ENCODE assay signal across 21 cellular contexts in genomic region chr1:44002606-44003157, GRCh38. TPM values are rescaled to one million over a fixed set of nuclear protein-coding genes. Genes with fewer than 3 reads are reported as not detected.
DNase-seq lines count a peak whose midpoint lies in the region; ATAC-seq, FAIRE-seq and TF ChIP-seq lines count a peak whose summit lies in the region.
"Had no signal": no experiment of that assay in that cellular context is flagged by ENCODE, and none has a peak within 500 bp of the region (broad histone marks: within the 10 kb centered on the region; RNA-seq: fewer than 3 reads in every experiment).

No MANE protein-coding gene starts in this region.

- H3K4me3 Mint-ChIP-seq in GM23338 (no peak overlapping the region), mesothelial cell of epicardium (no peak overlapping the region)
- H3K4me3 Mint-ChIP-seq in CD4-positive, alpha-beta memory T cell: no peak overlapping the region
- H3K4me3 Mint-ChIP-seq: activated CD8-positive, alpha-beta memory T cell treated with anti-CD3 and anti-CD28 coated beads, Interleukin-2, amount 10 ng/mL, durations not matched to agents 7 days and 5 days; T-cell had no signal

- no TSS peak for BruUV-seq in K562 (replicated peaks; lab: Mats Ljungman, UMichigan)

- ATAC-seq in GM23338 (peak; percentile 44), K562 (no peak)
- ATAC-seq: activated CD8-positive, alpha-beta memory T cell treated with anti-CD3 and anti-CD28 coated beads, Interleukin-2, amount 10 ng/mL, durations not matched to agents 7 days and 5 days; T-cell; upper lobe of right lung had no signal

- FAIRE-seq in K562 (lab: Jason Lieb, UNC) (no peak), small intestine (lab: Jason Lieb, UNC) (no peak)

- TF ChIP-seq EP300 in K562 (IDR thresholded peaks at IDR 0.05; ENCODE audit: low read length): no peak

- DNase-seq in AG10803 (ENCODE audit: low read depth): no peak
- peak; percentile 62 for DNase-seq in GM23338 (ENCODE audit: low spot score)
- DNase-seq in K562 (ENCODE audit: extremely low read depth in 1 of 4, low spot score in 3 of 4): no peak
- DNase-seq in mesothelial cell of epicardium (ENCODE audit: low spot score in 2 of 2, unreplicated experiment in 2 of 2): no peak
- no peak for DNase-seq in middle frontal gyrus (ENCODE audit: extremely low spot score, low spot score)
- DNase-seq in CD4-positive, alpha-beta memory T cell: no peak
- DNase-seq in small intestine: no peak
- DNase-seq in thyroid gland: no peak
- DNase-seq: activated CD4-positive, CD25-positive, alpha-beta regulatory T cell; activated CD8-positive, alpha-beta memory T cell treated with anti-CD3 and anti-CD28 coated beads, Interleukin-2, amount 10 ng/mL, durations not matched to agents 7 days and 5 days; activated effector memory CD4-positive, alpha-beta T cell treated with anti-CD3 and anti-CD28 coated beads, Interleukin-2, amount 50 U/mL, for 16 hours; amygdala; DMS53; erythroblast; posterior cingulate gyrus; RPMI8226; stimulated activated CD4-positive, alpha-beta T cell treated with anti-CD3 and anti-CD28 coated beads, Interleukin-12 subunit alpha, Interleukin-12 subunit beta, amount 100 ng/mL, for 4 hours; stimulated activated naive CD4-positive, alpha-beta T cell; T-cell; upper lobe of right lung had no signal

- no peak for TF ChIP-seq RAD21 in K562 (CRISPR knock-in tag; conservative IDR thresholded peaks at IDR 0.05 in 1 of 2, IDR thresholded peaks at IDR 0.05 in 1 of 2)

- no peak overlapping the region for H3K4me3 ChIP-seq in AG10803 (ENCODE audit: low read length)
- H3K4me3 ChIP-seq in GM23338: no peak overlapping the region
- no peak overlapping the region for H3K4me3 ChIP-seq in K562
- H3K4me3 ChIP-seq in CD4-positive, alpha-beta memory T cell (ENCODE audit: low read length in 2 of 2): no peak overlapping the region
- no peak overlapping the region for H3K4me3 ChIP-seq in small intestine (ENCODE audit: low read depth in 1 of 2, low read length in 2 of 2)
- H3K4me3 ChIP-seq in thyroid gland (replicated peaks in 1 of 3): no peak overlapping the region
- H3K4me3 ChIP-seq: coronary artery, upper lobe of right lung had no signal

- TF ChIP-seq CTCF in AG10803 (conservative IDR thresholded peaks at IDR 0.05; ENCODE audit: low read length): peak; percentile 19; the same call in 1 of the 2 replicates
- peak; percentile 54 to 63 for TF ChIP-seq CTCF in GM23338 (conservative IDR thresholded peaks at IDR 0.05; ENCODE audit: low read depth in 2 of 2)
- peak; percentile 20 to 50 (median 48); a peak in 4 of 6 replicates for TF ChIP-seq CTCF in K562 (IDR thresholded peaks at IDR 0.05 in 2 of 3, conservative IDR thresholded peaks at IDR 0.05 in 1 of 3; ENCODE audit: insufficient read depth in 2 of 3, low read depth in 1 of 3, low read length in 3 of 3)
- peak; percentile 57 for TF ChIP-seq CTCF in mesothelial cell of epicardium (IDR thresholded peaks at IDR 0.05; ENCODE audit: unreplicated experiment)
- no peak for TF ChIP-seq CTCF in thyroid gland (IDR thresholded peaks at IDR 0.05)

- H3K4me1 ChIP-seq in GM23338 (ENCODE audit: insufficient read depth) (no peaks in the 10 kb centered on the region), K562 (replicated peaks in 1 of 2; ENCODE audit: control insufficient read depth in 2 of 2, insufficient read depth in 2 of 2, low read length in 2 of 2) (peaks cover 0 to 49% of the 10 kb centered on the region in 2 experiments; a peak in 3 of 5 replicates), small intestine (ENCODE audit: control insufficient read depth in 2 of 2, insufficient read depth in 1 of 2, low read depth in 1 of 2, low read length in 1 of 2) (no peaks in the 10 kb centered on the region), thyroid gland (peaks cover 0 to 4% of the 10 kb centered on the region in 2 donors)
- no peaks in the 10 kb centered on the region for H3K4me1 ChIP-seq in CD4-positive, alpha-beta memory T cell (ENCODE audit: insufficient read depth, low read length)
- H3K4me1 ChIP-seq: upper lobe of right lung had no signal

- H3K9me3 Mint-ChIP-seq in GM23338 (no peaks in the 10 kb centered on the region), mesothelial cell of epicardium (no peaks in the 10 kb centered on the region)
- peaks cover 0 to under 1% (median 0%) of the 10 kb centered on the region in 8 donors for H3K9me3 Mint-ChIP-seq in CD4-positive, alpha-beta memory T cell
- H3K9me3 Mint-ChIP-seq: T-cell had no signal

- H3K4me1 Mint-ChIP-seq in GM23338: peaks cover 9% of the 10 kb centered on the region; the same call in 2 of the 3 replicates
- no peaks in the 10 kb centered on the region for H3K4me1 Mint-ChIP-seq in mesothelial cell of epicardium
- H3K4me1 Mint-ChIP-seq in CD4-positive, alpha-beta memory T cell: peaks cover 0 to 2% (median 0%) of the 10 kb centered on the region in 4 donors
- H3K4me1 Mint-ChIP-seq: T-cell had no signal

- H3K9me1 ChIP-seq in K562 (ENCODE audit: control insufficient read depth, insufficient read depth, low read length): peaks cover 5% of the 10 kb centered on the region

- H3K27me3 Mint-ChIP-seq in GM23338 (ENCODE audit: insufficient read depth, low read depth, poor library complexity) (peaks cover 14% of the 10 kb centered on the region), mesothelial cell of epicardium (ENCODE audit: low read depth) (no peaks in the 10 kb centered on the region)
- no peaks in the 10 kb centered on the region for H3K27me3 Mint-ChIP-seq in CD4-positive, alpha-beta memory T cell
- H3K27me3 Mint-ChIP-seq: activated CD8-positive, alpha-beta memory T cell treated with anti-CD3 and anti-CD28 coated beads, Interleukin-2, amount 10 ng/mL, durations not matched to agents 7 days and 5 days; T-cell had no signal

- H3K79me2 ChIP-seq in GM23338 (replicated peaks; ENCODE audit: insufficient read depth): no peaks in the 10 kb centered on the region
- H3K79me2 ChIP-seq in K562 (ENCODE audit: control insufficient read depth, insufficient read depth, low read length): no peaks in the 10 kb centered on the region

- peaks cover 12% of the 10 kb centered on the region; the same call in 1 of the 2 replicates for H3F3A ChIP-seq in GM23338 (replicated peaks; ENCODE audit: low read depth)

- H3K4me2 ChIP-seq in GM23338 (no peak overlapping the region), K562 (ENCODE audit: insufficient read depth, low read length) (no peak overlapping the region)

- H3K27ac Mint-ChIP-seq in GM23338 (no peak overlapping the region), mesothelial cell of epicardium (no peak overlapping the region)
- no peak overlapping the region for H3K27ac Mint-ChIP-seq in CD4-positive, alpha-beta memory T cell
- H3K27ac Mint-ChIP-seq: activated CD8-positive, alpha-beta memory T cell treated with anti-CD3 and anti-CD28 coated beads, Interleukin-2, amount 10 ng/mL, durations not matched to agents 7 days and 5 days; T-cell had no signal

- H3K9me3 ChIP-seq in K562 (replicated peaks; ENCODE audit: control insufficient read depth, insufficient read depth, low read depth, low read length) (no peaks in the 10 kb centered on the region), small intestine (ENCODE audit: control insufficient read depth, low read depth) (no peaks in the 10 kb centered on the region), thyroid gland (no peaks in the 10 kb centered on the region)
- no peaks in the 10 kb centered on the region for H3K9me3 ChIP-seq in CD4-positive, alpha-beta memory T cell (ENCODE audit: control insufficient read depth in 1 of 2, low read length in 2 of 2)
- H3K9me3 ChIP-seq: upper lobe of right lung had no signal

- H3K36me3 Mint-ChIP-seq in GM23338 (ENCODE audit: low read depth) (peaks cover 79% of the 10 kb centered on the region), mesothelial cell of epicardium (peaks cover 6% of the 10 kb centered on the region)
- H3K36me3 Mint-ChIP-seq in CD4-positive, alpha-beta memory T cell: no peaks in the 10 kb centered on the region
- H3K36me3 Mint-ChIP-seq: activated CD8-positive, alpha-beta memory T cell treated with anti-CD3 and anti-CD28 coated beads, Interleukin-2, amount 10 ng/mL, durations not matched to agents 7 days and 5 days; T-cell had no signal

- TF ChIP-seq POLR2A in K562 (conservative IDR thresholded peaks at IDR 0.05) (no peak), thyroid gland (IDR thresholded peaks at IDR 0.05) (no peak)

- H3K27ac ChIP-seq in GM23338 (ENCODE audit: low read depth): no peak overlapping the region
- no peak overlapping the region for H3K27ac ChIP-seq in K562 (ENCODE audit: extremely low read depth, low read depth, low read length)
- no peak overlapping the region for H3K27ac ChIP-seq in CD4-positive, alpha-beta memory T cell (ENCODE audit: low read depth, low read length)
- H3K27ac ChIP-seq in small intestine (ENCODE audit: low read depth in 1 of 2, low read length in 1 of 2): no peak overlapping the region
- H3K27ac ChIP-seq in thyroid gland: no peak overlapping the region
- H3K27ac ChIP-seq: coronary artery, upper lobe of right lung had no signal

- H3K36me3 ChIP-seq in GM23338 (ENCODE audit: insufficient read depth) (peaks cover 10% of the 10 kb centered on the region; the same call in 1 of the 2 replicates), K562 (ENCODE audit: control insufficient read depth, insufficient read depth, low read length) (peaks cover 3% of the 10 kb centered on the region; the same call in 1 of the 3 replicates), small intestine (ENCODE audit: control insufficient read depth in 2 of 2, insufficient read depth in 2 of 2, low read length in 2 of 2) (no peaks in the 10 kb centered on the region), thyroid gland (no peaks in the 10 kb centered on the region)
- no peaks in the 10 kb centered on the region for H3K36me3 ChIP-seq in CD4-positive, alpha-beta memory T cell (ENCODE audit: insufficient read depth, low read length)

- H2AFZ ChIP-seq in GM23338 (no peak overlapping the region), K562 (ENCODE audit: low read depth, low read length) (no peak overlapping the region)

- WGBS in K562 (ENCODE audit: insufficient coverage, low coverage, missing lambda C conversion rate): 69% methylated on average over 13 of the region's 14 CpGs
- WGBS in small intestine, 3 donors: 87 to 94% (median 89%) methylated on average over 13 to 14 of the region's 14 CpGs
- WGBS in thyroid gland, 2 donors: 81 to 87% methylated on average over 9 of the region's 14 CpGs

- in situ Hi-C loops in K562 (cut with MboI): no loop called here

- H3K9ac ChIP-seq in K562 (ENCODE audit: insufficient read depth in 1 of 2, low read depth in 2 of 2, low read length in 2 of 2): no peak overlapping the region

- H4K20me1 ChIP-seq in GM23338 (replicated peaks; ENCODE audit: insufficient read depth) (no peaks in the 10 kb centered on the region; the same call in 1 of the 2 replicates), K562 (replicated peaks; ENCODE audit: control insufficient read depth, insufficient read depth, low read length) (no peaks in the 10 kb centered on the region)

- intact Hi-C loops in K562 (cut with micrococcal nuclease): no loop called here
- intact Hi-C loops in CD4-positive, alpha-beta memory T cell (cut with micrococcal nuclease): no loop called here
- intact Hi-C loops in thyroid gland (cut with DNase I): no loop called here

- H3K9me2 ChIP-seq in GM23338 (ENCODE audit: insufficient read depth): no peaks in the 10 kb centered on the region

- CTCF ChIA-PET in K562 (lab: Yijun Ruan, JAX; ENCODE audit: low intra/inter-chr PET ratio): interaction anchor here (0.6 to 0.9 kb wide), 2 partner anchors 45 to 608 kb away, joined by 3 read pairs; no protein-coding TSS in a partner anchor
- CTCF ChIA-PET in CD4-positive, alpha-beta memory T cell (lab: Charles Lee; ENCODE audit: partially characterized antibody): interaction anchor here (2.1 to 10.2 kb wide), 2 partner anchors 30 to 45 kb away, joined by 9 to 225 read pairs; partner anchors contain the start of gene SLC6A9

- H3K27me3 ChIP-seq in GM23338 (ENCODE audit: insufficient read depth) (no peaks in the 10 kb centered on the region), K562 (ENCODE audit: control insufficient read depth in 2 of 2, insufficient read depth in 2 of 2, low read length in 2 of 2) (no peaks in the 10 kb centered on the region), small intestine (ENCODE audit: control insufficient read depth in 2 of 2, insufficient read depth in 2 of 2, low read length in 2 of 2) (no peaks in the 10 kb centered on the region), thyroid gland (no peaks in the 10 kb centered on the region)
- H3K27me3 ChIP-seq in CD4-positive, alpha-beta memory T cell (ENCODE audit: insufficient read depth, low read length): no peaks in the 10 kb centered on the region
- H3K27me3 ChIP-seq: upper lobe of right lung had no signal

- POLR2A ChIA-PET in K562 (lab: Yijun Ruan, JAX): interaction anchor here (0.9 to 2.1 kb wide), 2 partner anchors 12 to 34 kb away, joined by 5 to 8 read pairs; no protein-coding TSS in a partner anchor
- POLR2A ChIA-PET in CD4-positive, alpha-beta memory T cell (lab: Charles Lee; ENCODE audit: partially characterized antibody): no interaction called here

RNA-seq across cellular contexts. Expression of gene CCDC24, which starts 11.3 kb away (rescaled TPM):
- total RNA-seq in GM23338 (2014; rRNA removed; shearing (Covaris generic)): 8.3 and 9.5 TPM in 2 replicates
- polyA plus RNA-seq in GM23338 (2016; fragmentation: Nextera tagmentation; extraction: Ambion mirVana) (13.4 and 17.2 TPM in 2 replicates), K562 (2011; rRNA removed) (1.3 and 2.3 TPM in 2 replicates), K562 (2014; fragmentation: Illumina TruSeq; extraction: Trizol) (1.5 and 3.0 TPM in 2 replicates), K562 (2014; fragmentation: Nextera tagmentation; extraction: Ambion mirVana) (under 1 TPM; 0.31 to 0.64 TPM), K562 (2014; rRNA removed) (3.7 and 4.5 TPM in 2 replicates), small intestine (10 to 100 TPM in 2 of 3 donors, 1 to 10 TPM in 1; 5.8 to 35.1 (median 20.4) TPM)
- 1.4 and 6.8 TPM in 2 replicates for total RNA-seq in K562 (2011; cell fraction: chromatin; rRNA removed; ENCODE audit: low replicate concordance)
- total RNA-seq in K562 (2011; cell fraction: nucleolus; rRNA removed): 5.8 TPM in 2 replicates
- 4.1 and 6.1 TPM in 2 replicates for total RNA-seq in K562 (2011; cell fraction: nucleoplasm; rRNA removed)
- total RNA-seq in K562 (2014; rRNA removed) (3.0 and 4.5 TPM in 2 replicates), K562 (2014; rRNA removed; fragmentation: Illumina TruSeq; extraction: Trizol) (0.70 and 1.5 TPM in 2 replicates), K562 (2015; rRNA removed; fragmentation: Illumina TruSeq; extraction: Trizol) (1.7 and 2.2 TPM in 2 replicates), K562 (2021) (4.4 and 5.2 TPM in 2 replicates), mesothelial cell of epicardium (12.3 to 13.8 TPM (median 12.4 TPM) in 3 replicates), thyroid gland (10 to 100 TPM in 3 of 4 donors, 1 to 10 TPM in 1; 8.0 to 25.4 (median 11.7) TPM)
- 2.0 and 4.9 TPM in 2 replicates for polyA plus RNA-seq in K562 (2011; cell fraction: cytosol; rRNA removed)
- 6.8 and 13.1 TPM in 2 replicates for polyA plus RNA-seq in K562 (2011; cell fraction: nucleus; rRNA removed)
- polyA plus RNA-seq in K562 (2012): 3.7 and 4.3 TPM in 2 replicates
- polyA minus RNA-seq in K562 (2011; rRNA and poly(A)+ RNA removed): 0.36 and 0.39 TPM in 2 replicates
- 1.1 and 5.4 TPM in 2 replicates for polyA minus RNA-seq in K562 (2011; cell fraction: cytosol; rRNA and poly(A)+ RNA removed)
- 1.7 and 2.2 TPM in 2 replicates for polyA minus RNA-seq in K562 (2011; cell fraction: nucleus; rRNA and poly(A)+ RNA removed)
- 1 to 10 TPM; 1.5 to 1.9 TPM for total RNA-seq in CD4-positive, alpha-beta memory T cell
- polyA plus RNA-seq in CD4-positive, alpha-beta memory T cell: 1 to 10 TPM; 1.1 to 1.4 TPM

RNA-seq across cellular contexts. Expression of gene B4GALT2, which starts 23.7 kb away (rescaled TPM):
- 52.7 and 63.1 TPM in 2 replicates for total RNA-seq in GM23338 (2014; rRNA removed; shearing (Covaris generic))
- polyA plus RNA-seq in GM23338 (2016; fragmentation: Nextera tagmentation; extraction: Ambion mirVana) (22.4 and 22.8 TPM in 2 replicates), K562 (2011; rRNA removed) (39.0 and 43.9 TPM in 2 replicates), K562 (2014; fragmentation: Illumina TruSeq; extraction: Trizol) (63.7 and 69.7 TPM in 2 replicates), K562 (2014; fragmentation: Nextera tagmentation; extraction: Ambion mirVana) (1 to 10 TPM; 1.3 to 2.8 TPM), K562 (2014; rRNA removed) (71.9 and 85.4 TPM in 2 replicates), small intestine (10 to 100 TPM in 2 of 3 donors, 1 to 10 TPM in 1; 8.9 to 31.8 (median 20.0) TPM)
- 27.8 and 57.7 TPM in 2 replicates for total RNA-seq in K562 (2011; cell fraction: chromatin; rRNA removed; ENCODE audit: low replicate concordance)
- 51.2 and 57.7 TPM in 2 replicates for total RNA-seq in K562 (2011; cell fraction: nucleolus; rRNA removed)
- 45.8 and 54.2 TPM in 2 replicates for total RNA-seq in K562 (2011; cell fraction: nucleoplasm; rRNA removed)
- total RNA-seq in K562 (2014; rRNA removed) (86.8 and 116 TPM in 2 replicates), K562 (2014; rRNA removed; fragmentation: Illumina TruSeq; extraction: Trizol) (23.4 and 31.0 TPM in 2 replicates), K562 (2015; rRNA removed; fragmentation: Illumina TruSeq; extraction: Trizol) (43.8 and 45.9 TPM in 2 replicates), K562 (2021) (76.2 and 78.0 TPM in 2 replicates), mesothelial cell of epicardium (55.8 to 58.6 TPM (median 57.8 TPM) in 3 replicates), thyroid gland (10 to 100 TPM; 22.3 to 30.3 (median 24.7) TPM)
- polyA plus RNA-seq in K562 (2011; cell fraction: cytosol; rRNA removed): 78.6 and 206 TPM in 2 replicates
- polyA plus RNA-seq in K562 (2011; cell fraction: nucleus; rRNA removed): 55.1 and 117 TPM in 2 replicates
- 44.8 and 50.7 TPM in 2 replicates for polyA plus RNA-seq in K562 (2012)
- polyA minus RNA-seq in K562 (2011; rRNA and poly(A)+ RNA removed): 21.4 and 27.7 TPM in 2 replicates
- 40.9 and 42.3 TPM in 2 replicates for polyA minus RNA-seq in K562 (2011; cell fraction: cytosol; rRNA and poly(A)+ RNA removed)
- 26.7 and 28.3 TPM in 2 replicates for polyA minus RNA-seq in K562 (2011; cell fraction: nucleus; rRNA and poly(A)+ RNA removed)
- 1 to 10 TPM in 1 of 2 experiments, under 1 TPM in 1; 0.58 to 2.1 TPM for total RNA-seq in CD4-positive, alpha-beta memory T cell
- polyA plus RNA-seq in CD4-positive, alpha-beta memory T cell: 1 to 10 TPM in 1 of 2 donors, under 1 TPM in 1; 0.26 to 1.5 TPM

RNA-seq across cellular contexts. Expression of gene ATP6V0B, which starts 27.9 kb away (rescaled TPM):
- total RNA-seq in GM23338 (2014; rRNA removed; shearing (Covaris generic)): 112 and 116 TPM in 2 replicates
- 142 and 149 TPM in 2 replicates for polyA plus RNA-seq in GM23338 (2016; fragmentation: Nextera tagmentation; extraction: Ambion mirVana)
- 240 and 478 TPM in 2 replicates for total RNA-seq in K562 (2011; cell fraction: chromatin; rRNA removed; ENCODE audit: low replicate concordance)
- total RNA-seq in K562 (2011; cell fraction: nucleolus; rRNA removed): 771 and 1,062 TPM in 2 replicates
- total RNA-seq in K562 (2011; cell fraction: nucleoplasm; rRNA removed): 571 and 616 TPM in 2 replicates
- 296 and 328 TPM in 2 replicates for total RNA-seq in K562 (2014; rRNA removed)
- total RNA-seq in K562 (2014; rRNA removed; fragmentation: Illumina TruSeq; extraction: Trizol): 143 and 167 TPM in 2 replicates
- total RNA-seq in K562 (2015; rRNA removed; fragmentation: Illumina TruSeq; extraction: Trizol): 196 and 203 TPM in 2 replicates
- total RNA-seq in K562 (2021): 279 and 286 TPM in 2 replicates
- polyA plus RNA-seq in K562 (2011; rRNA removed): 220 and 288 TPM in 2 replicates
- polyA plus RNA-seq in K562 (2011; cell fraction: cytosol; rRNA removed): 552 and 632 TPM in 2 replicates
- polyA plus RNA-seq in K562 (2011; cell fraction: nucleus; rRNA removed): 601 and 849 TPM in 2 replicates
- polyA plus RNA-seq in K562 (2012): 179 and 264 TPM in 2 replicates
- polyA plus RNA-seq in K562 (2014; fragmentation: Illumina TruSeq; extraction: Trizol): 186 and 195 TPM in 2 replicates
- 100 to 1,000 TPM; 137 to 276 TPM for polyA plus RNA-seq in K562 (2014; fragmentation: Nextera tagmentation; extraction: Ambion mirVana)
- 282 and 348 TPM in 2 replicates for polyA plus RNA-seq in K562 (2014; rRNA removed)
- polyA minus RNA-seq in K562 (2011; rRNA and poly(A)+ RNA removed): 127 and 130 TPM in 2 replicates
- 83.6 and 86.7 TPM in 2 replicates for polyA minus RNA-seq in K562 (2011; cell fraction: cytosol; rRNA and poly(A)+ RNA removed)
- 102 and 149 TPM in 2 replicates for polyA minus RNA-seq in K562 (2011; cell fraction: nucleus; rRNA and poly(A)+ RNA removed)
- total RNA-seq in mesothelial cell of epicardium: 72.8 to 82.6 TPM (median 75.0 TPM) in 3 replicates
- 10 to 100 TPM; 59.8 to 73.9 TPM for total RNA-seq in CD4-positive, alpha-beta memory T cell
- 100 to 1,000 TPM; 186 to 310 TPM for polyA plus RNA-seq in CD4-positive, alpha-beta memory T cell
- 100 to 1,000 TPM; 104 to 245 (median 201) TPM for polyA plus RNA-seq in small intestine
- 100 to 1,000 TPM; 128 to 302 (median 216) TPM for total RNA-seq in thyroid gland

RNA-seq across cellular contexts. Expression of gene SLC6A9, which starts 28.6 kb away (rescaled TPM):
- total RNA-seq in GM23338 (2014; rRNA removed; shearing (Covaris generic)): 14.6 and 20.0 TPM in 2 replicates
- polyA plus RNA-seq in GM23338 (2016; fragmentation: Nextera tagmentation; extraction: Ambion mirVana): 12.2 and 14.4 TPM in 2 replicates
- 15.5 and 41.5 TPM in 2 replicates for total RNA-seq in K562 (2011; cell fraction: chromatin; rRNA removed; ENCODE audit: low replicate concordance)
- 28.5 and 33.8 TPM in 2 replicates for total RNA-seq in K562 (2011; cell fraction: nucleolus; rRNA removed)
- 21.3 and 22.7 TPM in 2 replicates for total RNA-seq in K562 (2011; cell fraction: nucleoplasm; rRNA removed)
- total RNA-seq in K562 (2014; rRNA removed): 4.1 and 8.4 TPM in 2 replicates
- 2.5 and 3.0 TPM in 2 replicates for total RNA-seq in K562 (2014; rRNA removed; fragmentation: Illumina TruSeq; extraction: Trizol)
- 0.51 and 0.75 TPM in 2 replicates for total RNA-seq in K562 (2015; rRNA removed; fragmentation: Illumina TruSeq; extraction: Trizol)
- total RNA-seq in K562 (2021): 16.7 and 18.7 TPM in 2 replicates
- polyA plus RNA-seq in K562 (2011; rRNA removed): 2.9 and 8.8 TPM in 2 replicates
- 5.7 and 6.6 TPM in 2 replicates for polyA plus RNA-seq in K562 (2011; cell fraction: cytosol; rRNA removed)
- polyA plus RNA-seq in K562 (2011; cell fraction: nucleus; rRNA removed): 27.8 and 27.9 TPM in 2 replicates
- 6.2 and 54.3 TPM in 2 replicates for polyA plus RNA-seq in K562 (2012)
- polyA plus RNA-seq in K562 (2014; fragmentation: Illumina TruSeq; extraction: Trizol): 12.9 and 16.7 TPM in 2 replicates
- polyA plus RNA-seq in K562 (2014; fragmentation: Nextera tagmentation; extraction: Ambion mirVana): under 1 TPM; 0.17 to 0.25 TPM
- polyA plus RNA-seq in K562 (2014; rRNA removed): 10.5 and 10.6 TPM in 2 replicates
- 3.7 and 5.1 TPM in 2 replicates for polyA minus RNA-seq in K562 (2011; rRNA and poly(A)+ RNA removed)
- polyA minus RNA-seq in K562 (2011; cell fraction: cytosol; rRNA and poly(A)+ RNA removed): 2.5 and 5.5 TPM in 2 replicates
- 6.1 and 10.2 TPM in 2 replicates for polyA minus RNA-seq in K562 (2011; cell fraction: nucleus; rRNA and poly(A)+ RNA removed)
- total RNA-seq in mesothelial cell of epicardium: 28.4 to 30.9 TPM (median 29.5 TPM) in 3 replicates
- total RNA-seq in CD4-positive, alpha-beta memory T cell: under 1 TPM; 0.75 to 0.84 TPM
- polyA plus RNA-seq in CD4-positive, alpha-beta memory T cell: not detected
- polyA plus RNA-seq in small intestine: 10 to 100 TPM in 1 of 3 donors, 1 to 10 TPM in 1, under 1 TPM in 1; 0.81 to 15.7 (median 1.6) TPM
- 10 to 100 TPM in 1 of 4 donors, 1 to 10 TPM in 3; 7.2 to 11.3 (median 7.6) TPM for total RNA-seq in thyroid gland

RNA-seq across cellular contexts. Expression of gene DPH2, which starts 32.9 kb away (rescaled TPM):
- total RNA-seq in GM23338 (2014; rRNA removed; shearing (Covaris generic)): 68.2 and 90.3 TPM in 2 replicates
- polyA plus RNA-seq in GM23338 (2016; fragmentation: Nextera tagmentation; extraction: Ambion mirVana) (32.1 and 35.6 TPM in 2 replicates), K562 (2011; rRNA removed) (63.1 and 71.2 TPM in 2 replicates), K562 (2014; fragmentation: Illumina TruSeq; extraction: Trizol) (81.1 and 106 TPM in 2 replicates), K562 (2014; fragmentation: Nextera tagmentation; extraction: Ambion mirVana) (10 to 100 TPM; 17.9 to 27.0 TPM), K562 (2014; rRNA removed) (93.2 and 110 TPM in 2 replicates), small intestine (10 to 100 TPM in 2 of 3 donors, 1 to 10 TPM in 1; 5.8 to 25.2 (median 11.3) TPM)
- 110 and 268 TPM in 2 replicates for total RNA-seq in K562 (2011; cell fraction: chromatin; rRNA removed; ENCODE audit: low replicate concordance)
- 191 and 199 TPM in 2 replicates for total RNA-seq in K562 (2011; cell fraction: nucleolus; rRNA removed)
- total RNA-seq in K562 (2011; cell fraction: nucleoplasm; rRNA removed): 123 and 150 TPM in 2 replicates
- total RNA-seq in K562 (2014; rRNA removed) (87.5 and 122 TPM in 2 replicates), K562 (2014; rRNA removed; fragmentation: Illumina TruSeq; extraction: Trizol) (31.9 and 39.4 TPM in 2 replicates), K562 (2015; rRNA removed; fragmentation: Illumina TruSeq; extraction: Trizol) (66.8 and 68.1 TPM in 2 replicates), K562 (2021) (94.1 and 97.3 TPM in 2 replicates), mesothelial cell of epicardium (24.1 to 26.6 TPM (median 25.0 TPM) in 3 replicates), thyroid gland (10 to 100 TPM; 13.4 to 26.7 (median 22.3) TPM)
- polyA plus RNA-seq in K562 (2011; cell fraction: cytosol; rRNA removed): 117 and 149 TPM in 2 replicates
- 379 and 380 TPM in 2 replicates for polyA plus RNA-seq in K562 (2011; cell fraction: nucleus; rRNA removed)
- polyA plus RNA-seq in K562 (2012): 39.2 and 65.5 TPM in 2 replicates
- 50.3 and 52.5 TPM in 2 replicates for polyA minus RNA-seq in K562 (2011; rRNA and poly(A)+ RNA removed)
- 35.5 and 48.5 TPM in 2 replicates for polyA minus RNA-seq in K562 (2011; cell fraction: cytosol; rRNA and poly(A)+ RNA removed)
- 96.7 and 113 TPM in 2 replicates for polyA minus RNA-seq in K562 (2011; cell fraction: nucleus; rRNA and poly(A)+ RNA removed)
- total RNA-seq in CD4-positive, alpha-beta memory T cell: 10 to 100 TPM; 25.5 to 28.5 TPM
- 10 to 100 TPM; 29.1 to 33.1 TPM for polyA plus RNA-seq in CD4-positive, alpha-beta memory T cell

Comparison
In these comparisons a context has a peak if more than half of its experiments do, and no peak if none do; other contexts are left out.
1. CTCF ChIP-seq: peak in AG10803 (single experiment), GM23338 (2 of 2), K562 (3 of 3) and mesothelial cell of epicardium (single experiment); none in thyroid gland (0 of 6).
2. RNA of gene B4GALT2, which starts 23.7 kb away (total RNA-seq): 23.4 to 116 TPM in K562, 52.7 to 63.1 TPM in GM23338, 55.8 to 58.6 TPM in mesothelial cell of epicardium and 22.3 to 30.3 TPM in thyroid gland; 0.58 to 2.1 TPM in CD4-positive, alpha-beta memory T cell; every median in the first group is over 4 times any median in the second.